In the genomic region with DNA sequence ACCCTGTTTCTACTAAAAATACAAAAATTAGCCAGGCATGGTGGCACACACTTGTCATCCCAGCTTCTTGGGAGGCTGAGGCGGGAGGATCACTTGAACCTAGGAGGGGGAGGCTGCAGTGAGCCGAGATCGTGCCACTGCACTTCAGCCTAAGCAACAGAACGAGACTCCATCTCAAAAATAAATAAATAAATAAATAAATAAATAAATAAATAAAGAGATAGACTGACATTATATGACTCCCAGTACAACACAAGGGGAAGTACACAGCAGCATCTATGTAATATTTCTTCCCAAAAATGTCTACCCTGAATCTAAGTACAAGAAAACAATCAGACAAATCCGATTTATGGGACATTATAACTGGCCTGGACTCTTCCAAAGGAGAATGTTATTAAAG, we compare ENCODE assay signal across 21 cellular contexts. TPM values are rescaled to one million over a fixed set of nuclear protein-coding genes. Genes with fewer than 3 reads are reported as not detected.
DNase-seq lines count a peak whose midpoint lies in the region; ATAC-seq and TF ChIP-seq lines count a peak whose summit lies in the region.
"Had no signal": no experiment of that assay in that cellular context is flagged by ENCODE, and none has a peak within 500 bp of the region (broad histone marks: within the 10 kb centered on the region; RNA-seq: fewer than 3 reads in every experiment).

No MANE protein-coding gene starts in this region.

- intact Hi-C loops in prostate gland (cut with DNase I) = no loop called here

- H3K9ac ChIP-seq in trophoblast cell (ENCODE audit: low read length) = no peak overlapping the region

- CTCF ChIA-PET in HEK293 (lab: Yijun Ruan, JAX) = interaction anchor here (0.5 to 0.7 kb wide), 2 partner anchors 479 to 1939 kb away, joined by 4 to 6 read pairs; no protein-coding TSS in a partner anchor

- no peaks in the 10 kb centered on the region for H3K27me3 ChIP-seq in RWPE2 (ENCODE audit: insufficient read depth, poor library complexity, severe bottlenecking)
- H3K27me3 ChIP-seq in trophoblast cell (ENCODE audit: insufficient read depth, low read length) = no peaks in the 10 kb centered on the region
- no peaks in the 10 kb centered on the region for H3K27me3 ChIP-seq in prostate gland (replicated peaks; ENCODE audit: insufficient read depth)
- H3K27me3 ChIP-seq: BLaER1 treated with 17β-estradiol and CSF1 and Interleukin-3, amounts not matched to agents 10 nM and 100 nM had no signal

- no peak overlapping the region for H3K14ac ChIP-seq in trophoblast cell (ENCODE audit: low read length)

- H3K9me3 ChIP-seq in HEK293 (ENCODE audit: control insufficient read depth, insufficient read depth, low read depth, low read length) = no peaks in the 10 kb centered on the region
- no peaks in the 10 kb centered on the region for H3K9me3 ChIP-seq in RWPE2 (ENCODE audit: severe bottlenecking)
- peaks cover 2% of the 10 kb centered on the region for H3K9me3 ChIP-seq in trophoblast cell (ENCODE audit: insufficient read depth, low read depth, low read length)
- no peaks in the 10 kb centered on the region for H3K9me3 ChIP-seq in prostate gland
- H3K9me3 ChIP-seq: A549; BLaER1 treated with 17β-estradiol and CSF1 and Interleukin-3, amounts not matched to agents 10 nM and 100 nM had no signal

- no peak overlapping the region for H2BK120ac ChIP-seq in trophoblast cell (ENCODE audit: insufficient read depth, low read length, poor library complexity)

- H2BK12ac ChIP-seq in trophoblast cell (ENCODE audit: low read length) = no peak overlapping the region

- no peak for TF ChIP-seq CTCF in HEK293 (tag by site-specific recombination; IDR thresholded peaks at IDR 0.05)
- TF ChIP-seq CTCF in RWPE2 (IDR thresholded peaks at IDR 0.05; ENCODE audit: poor library complexity, severe bottlenecking) = no peak
- TF ChIP-seq CTCF in prostate gland (IDR thresholded peaks at IDR 0.05) = no peak

- WGBS in trophoblast cell (ENCODE audit: extremely low coverage, insufficient coverage, insufficient read length) = no CpG with 5 or more reads among the region's 5 CpGs
- WGBS in prostate gland = 87% methylated on average over 5 of the region's 5 CpGs

- no peaks in the 10 kb centered on the region for H3K79me1 ChIP-seq in trophoblast cell (ENCODE audit: low read length)

- H3K18ac ChIP-seq in trophoblast cell (ENCODE audit: low read length) = no peak overlapping the region

- no peak for TF ChIP-seq POLR2A in prostate gland (IDR thresholded peaks at IDR 0.05)

- no peak for ATAC-seq in RWPE2 (ENCODE audit: low read depth)
- ATAC-seq: A549 had no signal

- H2AK5ac ChIP-seq in trophoblast cell (ENCODE audit: low read length) = no peak overlapping the region

- peak overlapping the region; percentile 79 for H3K4ac ChIP-seq in trophoblast cell (ENCODE audit: low read depth, low read length)

- peak overlapping the region; percentile 28 for H4K8ac ChIP-seq in trophoblast cell (ENCODE audit: low read depth, low read length)

- H3K23ac ChIP-seq in trophoblast cell (ENCODE audit: low read length) = no peak overlapping the region

- no peaks in the 10 kb centered on the region for H3K4me1 ChIP-seq in HEK293 (ENCODE audit: control insufficient read depth, insufficient read depth, low read length)
- H3K4me1 ChIP-seq in RWPE2 (ENCODE audit: insufficient read depth, poor library complexity, severe bottlenecking) = peaks cover 45% of the 10 kb centered on the region
- H3K4me1 ChIP-seq in trophoblast cell (ENCODE audit: control insufficient read depth in 1 of 2, insufficient read depth in 2 of 2, low read length in 2 of 2) = no peaks in the 10 kb centered on the region
- H3K4me1 ChIP-seq in prostate gland (replicated peaks) = no peaks in the 10 kb centered on the region

- DNase-seq in RWPE2 (ENCODE audit: low spot score) = no peak
- no peak for DNase-seq in trophoblast cell
- DNase-seq in prostate gland (ENCODE audit: low spot score) = no peak
- DNase-seq in GDM1 (lab: John Stamatoyannopoulos, UW) = no peak
- DNase-seq: AML-193; CD4-positive, alpha-beta memory T cell; CD4-positive, CD25-positive, alpha-beta regulatory T cell; CD8-positive, alpha-beta memory T cell; COR-L47; DMS 273 treated with DMSO at 0.1 percent for 48 hours; DMS153; DMS53; DMS79; DND-41; EL; GF-D8 had no signal

- no peak overlapping the region for H4K12ac ChIP-seq in trophoblast cell (ENCODE audit: low read depth, low read length)

- no peak overlapping the region for H3K4me3 ChIP-seq in HEK293 (ENCODE audit: low read depth, low read length)
- H3K4me3 ChIP-seq in RWPE2 (ENCODE audit: severe bottlenecking) = no peak overlapping the region
- no peak overlapping the region for H3K4me3 ChIP-seq in trophoblast cell (ENCODE audit: low read depth, low read length)
- H3K4me3 ChIP-seq in prostate gland = no peak overlapping the region
- H3K4me3 ChIP-seq: A549; BLaER1 treated with 17β-estradiol and CSF1 and Interleukin-3, amounts not matched to agents 10 nM and 100 nM had no signal

- H3K36me3 ChIP-seq in HEK293 (ENCODE audit: control insufficient read depth in 2 of 2, insufficient read depth in 1 of 2, low read length in 2 of 2) (no peaks in the 10 kb centered on the region), RWPE2 (ENCODE audit: low read depth) (peaks cover 5% of the 10 kb centered on the region; the same call in 1 of the 2 replicates), trophoblast cell (ENCODE audit: control insufficient read depth in 1 of 2, insufficient read depth in 2 of 2, low read length in 2 of 2) (peaks cover 7 to 9% of the 10 kb centered on the region in 2 experiments), prostate gland (no peaks in the 10 kb centered on the region)

- H3K4me2 ChIP-seq in trophoblast cell (ENCODE audit: low read length) = no peak overlapping the region
- H3K4me2 ChIP-seq: A549; BLaER1 treated with 17β-estradiol and CSF1 and Interleukin-3, amounts not matched to agents 10 nM and 100 nM had no signal

- H3K79me2 ChIP-seq in trophoblast cell (ENCODE audit: control insufficient read depth, insufficient read depth, low read length, poor library complexity) = peaks cover 7% of the 10 kb centered on the region

- no peak overlapping the region for H2BK5ac ChIP-seq in trophoblast cell (ENCODE audit: low read depth, low read length, poor library complexity)

- H2AFZ ChIP-seq in trophoblast cell (ENCODE audit: insufficient read depth, low read length, poor library complexity) = no peak overlapping the region

- H4K91ac ChIP-seq in trophoblast cell (ENCODE audit: low read depth, low read length) = no peak overlapping the region

- POLR2A ChIA-PET in HEK293 (lab: Yijun Ruan, JAX) = no interaction called here

- H3K27ac ChIP-seq in HEK293 (ENCODE audit: extremely low read depth, low read depth, low read length) (no peak overlapping the region), RWPE2 (ENCODE audit: poor library complexity, severe bottlenecking) (peak overlapping the region; percentile 80), trophoblast cell (ENCODE audit: low read depth, low read length) (no peak overlapping the region), prostate gland (no peak overlapping the region)
- H3K27ac ChIP-seq: 22Rv1; A549; BLaER1 treated with 17β-estradiol and CSF1 and Interleukin-3, amounts not matched to agents 10 nM and 100 nM; C4-2B had no signal

TF ChIP-seq in HEK293, 187 proteins besides CTCF, POLR2A, EP300 and RAD21 (continues in another document):
- TF ChIP-seq GLI2 (tag by site-specific recombination; IDR thresholded peaks at IDR 0.05; ENCODE audit: borderline replicate concordance, low read depth) (peak; percentile 37; the same call in 1 of the 2 replicates), ZNF324 (tag by site-specific recombination; IDR thresholded peaks at IDR 0.05) (no peak), ZBTB8A (tag by site-specific recombination; IDR thresholded peaks at IDR 0.05) (peak; percentile 73), ZNF416 (tag by site-specific recombination; IDR thresholded peaks at IDR 0.05) (no peak), ZNF544 (tag by site-specific recombination; IDR thresholded peaks at IDR 0.05) (no peak), ZNF629 (tag by site-specific recombination; IDR thresholded peaks at IDR 0.05) (no peak), ZBTB1 (tag by site-specific recombination; IDR thresholded peaks at IDR 0.05) (0 out of 2 replicates have a peak, but pooled peaks have one; percentile 42), KLF1 (tag by site-specific recombination; IDR thresholded peaks at IDR 0.05) (no peak), HOXD13 (CRISPR knock-in tag; IDR thresholded peaks at IDR 0.05; ENCODE audit: borderline replicate concordance) (no peak), ZNF391 (tag by site-specific recombination; IDR thresholded peaks at IDR 0.05; ENCODE audit: borderline replicate concordance, low read depth) (no peak), ZNF571 (tag by site-specific recombination; IDR thresholded peaks at IDR 0.05) (no peak), YY2 (tag by site-specific recombination; IDR thresholded peaks at IDR 0.05) (no peak), SP3 (tag by site-specific recombination; IDR thresholded peaks at IDR 0.05) (no peak), ZNF23 (tag by site-specific recombination; IDR thresholded peaks at IDR 0.05; ENCODE audit: borderline replicate concordance) (no peak), ZSCAN23 (tag by site-specific recombination; IDR thresholded peaks at IDR 0.05) (no peak), ZNF248 (tag by site-specific recombination; IDR thresholded peaks at IDR 0.05) (no peak), ZNF514 (tag by site-specific recombination; IDR thresholded peaks at IDR 0.05) (no peak), ZNF792 (tag by site-specific recombination; IDR thresholded peaks at IDR 0.05) (no peak), ZNF776 (tag by site-specific recombination; IDR thresholded peaks at IDR 0.05; ENCODE audit: borderline replicate concordance) (no peak)
- TF ChIP-seq, protein P1, sequence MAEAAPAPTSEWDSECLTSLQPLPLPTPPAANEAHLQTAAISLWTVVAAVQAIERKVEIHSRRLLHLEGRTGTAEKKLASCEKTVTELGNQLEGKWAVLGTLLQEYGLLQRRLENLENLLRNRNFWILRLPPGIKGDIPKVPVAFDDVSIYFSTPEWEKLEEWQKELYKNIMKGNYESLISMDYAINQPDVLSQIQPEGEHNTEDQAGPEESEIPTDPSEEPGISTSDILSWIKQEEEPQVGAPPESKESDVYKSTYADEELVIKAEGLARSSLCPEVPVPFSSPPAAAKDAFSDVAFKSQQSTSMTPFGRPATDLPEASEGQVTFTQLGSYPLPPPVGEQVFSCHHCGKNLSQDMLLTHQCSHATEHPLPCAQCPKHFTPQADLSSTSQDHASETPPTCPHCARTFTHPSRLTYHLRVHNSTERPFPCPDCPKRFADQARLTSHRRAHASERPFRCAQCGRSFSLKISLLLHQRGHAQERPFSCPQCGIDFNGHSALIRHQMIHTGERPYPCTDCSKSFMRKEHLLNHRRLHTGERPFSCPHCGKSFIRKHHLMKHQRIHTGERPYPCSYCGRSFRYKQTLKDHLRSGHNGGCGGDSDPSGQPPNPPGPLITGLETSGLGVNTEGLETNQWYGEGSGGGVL (tag by site-specific recombination; IDR thresholded peaks at IDR 0.05) = no peak

RNA-seq across cellular contexts. Expression of a gene that starts 35.1 kb away (rescaled TPM):
- 38.6 TPM in 2 replicates for polyA plus RNA-seq in trophoblast cell (2013)
- 10 to 100 TPM; 16.9 to 17.5 TPM for total RNA-seq in prostate gland
